Comparison of ENCODE assay signal across 8 cellular contexts in genomic region chr6:107957909-107958688, GRCh38. TPM values are rescaled to one million over a fixed set of nuclear protein-coding genes. Genes with fewer than 3 reads are reported as not detected.
DNase-seq lines count a peak whose midpoint lies in the region; ATAC-seq and TF ChIP-seq lines count a peak whose summit lies in the region.

Gene SEC63 (minus strand): TSS chr6:107958208. CDS start chr6:107958009, 199 bp downstream.

- H3K4me1 ChIP-seq in liver (ENCODE audit: control insufficient read depth in 4 of 4, insufficient read depth in 4 of 4, low read length in 3 of 4), result peaks cover 1 to 23% (median 17%) of the 10 kb centered on the region in 4 donors

- intact Hi-C loops in dendritic cell treated with granulocyte-macrophage colony-stimulating factor and Interleukin-4, amounts not matched to agents 40 ng/mL and 50 ng/mL, for 4 days (cut with micrococcal nuclease), result loop anchor here (5.0 kb wide), 2 partner anchors 304 to 1134 kb away; partner anchors contain the start of genes SESN1 and SNX3

- peak within 1 kb of the TSS; percentile 87 to 99 (median 92) for H3K4me3 ChIP-seq in liver (ENCODE audit: low read depth in 1 of 3, low read length in 3 of 3)

- no peaks in the 10 kb centered on the region for H3K9me3 Mint-ChIP-seq in dendritic cell treated with granulocyte-macrophage colony-stimulating factor and Interleukin-4, amounts not matched to agents 40 ng/mL and 50 ng/mL, for 4 days

- H3K27me3 ChIP-seq in liver (ENCODE audit: control insufficient read depth in 4 of 4, insufficient read depth in 4 of 4, low read length in 3 of 4), result no peaks in the 10 kb centered on the region

- H3K27ac Mint-ChIP-seq in dendritic cell treated with granulocyte-macrophage colony-stimulating factor and Interleukin-4, amounts not matched to agents 40 ng/mL and 50 ng/mL, for 4 days, result peak within 1 kb of the TSS; percentile 95

- peaks cover 10% of the 10 kb centered on the region for H3K27me3 Mint-ChIP-seq in dendritic cell treated with granulocyte-macrophage colony-stimulating factor and Interleukin-4, amounts not matched to agents 40 ng/mL and 50 ng/mL, for 4 days

- H3K36me3 Mint-ChIP-seq in dendritic cell treated with granulocyte-macrophage colony-stimulating factor and Interleukin-4, amounts not matched to agents 40 ng/mL and 50 ng/mL, for 4 days (ENCODE audit: low read depth), result peaks cover 23% of the 10 kb centered on the region

- under 1% methylated on average over 69 of the region's 69 CpGs for WGBS in liver

- H3K27ac ChIP-seq in liver (ENCODE audit: low read depth in 1 of 2, low read length in 2 of 2), result peak within 1 kb of the TSS; percentile 84 to 95

- no peaks in the 10 kb centered on the region for H3K9me3 ChIP-seq in liver (ENCODE audit: control insufficient read depth in 4 of 4, low read length in 3 of 4)

- H3K36me3 ChIP-seq in liver (ENCODE audit: control insufficient read depth in 4 of 4, insufficient read depth in 3 of 4, low read depth in 1 of 4, low read length in 3 of 4), result no peaks in the 10 kb centered on the region

- peak within 1 kb of the TSS; percentile 95 to 100 for H3K9ac ChIP-seq in liver (ENCODE audit: low read depth in 1 of 2, low read length in 2 of 2)

- no peak for TF ChIP-seq RAD21 in liver (IDR thresholded peaks at IDR 0.05)

- peak within 1 kb of the TSS; percentile 93 for H3K4me3 Mint-ChIP-seq in dendritic cell treated with granulocyte-macrophage colony-stimulating factor and Interleukin-4, amounts not matched to agents 40 ng/mL and 50 ng/mL, for 4 days

- peaks cover 30% of the 10 kb centered on the region for H3K4me1 Mint-ChIP-seq in dendritic cell treated with granulocyte-macrophage colony-stimulating factor and Interleukin-4, amounts not matched to agents 40 ng/mL and 50 ng/mL, for 4 days (ENCODE audit: low read depth)

- DNase-seq in CD1c-positive myeloid dendritic cell (ENCODE audit: extremely low spot score) (peak; percentile 98), NCI-H774 (lab: John Stamatoyannopoulos, UW) (peak; percentile 99)
- DNase-seq in activated CD4-positive, alpha-beta T cell treated with anti-CD3 and anti-CD28 coated beads, Interleukin-2, amount 50 U/mL, for 4 hours, result peak; percentile 97
- DNase-seq in stimulated activated CD4-positive, alpha-beta T cell treated with anti-CD3 and anti-CD28 coated beads, Interleukin-4, amount 100 ng/mL, for 1 hour, result peak; percentile 97

- ATAC-seq in GM19397 (IDR thresholded peaks at IDR 0.05; ENCODE audit: unreplicated experiment), result peak; percentile 92
- peak; percentile 91 for ATAC-seq in HG03571 (IDR thresholded peaks at IDR 0.05; ENCODE audit: unreplicated experiment)

- no peak for TF ChIP-seq CTCF in liver (IDR thresholded peaks at IDR 0.05; ENCODE audit: low read depth, low read length, missing input control)

TF ChIP-seq in liver, 16 proteins besides CTCF, POLR2A, EP300 and RAD21:
- TF ChIP-seq HNF4G (IDR thresholded peaks at IDR 0.05), result no peak
- peak; percentile 98 for TF ChIP-seq ZBTB33 (IDR thresholded peaks at IDR 0.05)
- no peak for TF ChIP-seq ATF3 (IDR thresholded peaks at IDR 0.05)
- no peak for TF ChIP-seq FOXA1 (IDR thresholded peaks at IDR 0.05)
- peak; percentile 28 for TF ChIP-seq MAX (IDR thresholded peaks at IDR 0.05)
- TF ChIP-seq EGR1 (IDR thresholded peaks at IDR 0.05; ENCODE audit: low read depth in 2 of 2), result no peak
- peak; percentile 66 for TF ChIP-seq REST (IDR thresholded peaks at IDR 0.05)
- TF ChIP-seq TAF1 (conservative IDR thresholded peaks at IDR 0.05), result peak; percentile 41
- no peak for TF ChIP-seq FOXA2 (IDR thresholded peaks at IDR 0.05)
- peak; percentile 32 to 43 for TF ChIP-seq RXRA (IDR thresholded peaks at IDR 0.05)
- TF ChIP-seq YY1 (IDR thresholded peaks at IDR 0.05), result peak; percentile 80
- peak; percentile 61 for TF ChIP-seq SP1 (IDR thresholded peaks at IDR 0.05)
- no peak for TF ChIP-seq GABPA (IDR thresholded peaks at IDR 0.05 in 1 of 2, conservative IDR thresholded peaks at IDR 0.05 in 1 of 2)
- TF ChIP-seq HNF4A (conservative IDR thresholded peaks at IDR 0.05), result peak in 1 of 2 donors; percentile 30
- TF ChIP-seq JUND (IDR thresholded peaks at IDR 0.05), result no peak
- TF ChIP-seq NR2F2 (IDR thresholded peaks at IDR 0.05), result no peak

RNA-seq across cellular contexts. Expression of gene SEC63, which starts in this region (rescaled TPM):
- 10 to 100 TPM; 20.8 to 34.1 TPM for total RNA-seq in liver
- polyA plus RNA-seq in liver, result 10 to 100 TPM; 20.7 to 69.4 TPM

Comparison
In these comparisons a context has a peak if more than half of its experiments do, and no peak if none do; other contexts are left out.
1. Peak in every context shown above with its lines: DNase-seq, ATAC-seq, H3K4me3 ChIP-seq and H3K27ac ChIP-seq.